In genomic region chr3:177960014-177960413, GRCh38 we compare ENCODE assay signal across 16 cellular contexts.
DNase-seq lines count a peak whose midpoint lies in the region.
"Had no signal": no experiment of that assay in that cellular context is flagged by ENCODE, and none has a peak within 500 bp of the region (broad histone marks: within the 10 kb centered on the region; RNA-seq: fewer than 3 reads in every experiment).

No MANE protein-coding gene starts in this region.

- H3K4me1 ChIP-seq in mesenchymal stem cell (ENCODE audit: control insufficient read depth, insufficient read depth, low read depth, low read length) = no peaks in the 10 kb centered on the region
- H3K4me1 ChIP-seq: right lobe of liver had no signal

- DNase-seq in AG20443 (ENCODE audit: low spot score) (peak; percentile 14), M059J (ENCODE audit: low read depth) (peak; percentile 62), cerebellar cortex (ENCODE audit: low spot score) (peak; percentile 36), mesenchymal stem cell (peak; percentile 49), NCI-H2227 treated with DMSO at 0.1 percent for 48 hours (lab: John Stamatoyannopoulos, UW) (no peak), NCI-H1048 (lab: John Stamatoyannopoulos, UW) (no peak), SK-N-DZ (ENCODE audit: low spot score) (no peak), dedifferentiated amniotic fluid mesenchymal stem cell (ENCODE audit: extremely low spot score) (no peak)
- DNase-seq: activated CD4-positive, alpha-beta T cell treated with anti-CD3 and anti-CD28 coated beads, Interleukin-2, amount 10 ng/mL, durations not matched to agents 24 days and 14 days; CD4-positive, alpha-beta memory T cell; central memory CD4-positive, alpha-beta T cell; DMS153; islet precursor cell; naive thymus-derived CD4-positive, alpha-beta T cell; ovary; right lobe of liver had no signal

- H2BK120ac ChIP-seq in mesenchymal stem cell (ENCODE audit: low read depth, low read length) = no peak overlapping the region

- no peak overlapping the region for H2BK15ac ChIP-seq in mesenchymal stem cell (ENCODE audit: low read depth, poor library complexity, severe bottlenecking)

- H3K36me3 ChIP-seq in mesenchymal stem cell (ENCODE audit: control insufficient read depth in 1 of 2, insufficient read depth in 2 of 2, low read depth in 1 of 2, low read length in 2 of 2) = no peaks in the 10 kb centered on the region
- H3K36me3 ChIP-seq: ovary, right lobe of liver had no signal

- no peak overlapping the region for H3K23ac ChIP-seq in mesenchymal stem cell (ENCODE audit: low read length in 2 of 2)

- no peak overlapping the region for H2AFZ ChIP-seq in mesenchymal stem cell (ENCODE audit: low read depth, low read length)

- no peak overlapping the region for H3K4me3 ChIP-seq in mesenchymal stem cell (ENCODE audit: insufficient read depth in 1 of 2, low read depth in 1 of 2, low read length in 2 of 2)
- H3K4me3 ChIP-seq: ovary, right lobe of liver had no signal

- H2AK5ac ChIP-seq in mesenchymal stem cell (ENCODE audit: low read length, severe bottlenecking) = no peak overlapping the region

- no peak overlapping the region for H2BK12ac ChIP-seq in mesenchymal stem cell (ENCODE audit: low read length in 2 of 2)

- no peak overlapping the region for H3K27ac ChIP-seq in mesenchymal stem cell (ENCODE audit: low read length, poor library complexity, severe bottlenecking)
- H3K27ac ChIP-seq: ovary, right lobe of liver had no signal

- no peak overlapping the region for H2BK5ac ChIP-seq in mesenchymal stem cell (ENCODE audit: low read depth, low read length, poor library complexity, severe bottlenecking)

- no peaks in the 10 kb centered on the region for H3K27me3 ChIP-seq in mesenchymal stem cell (ENCODE audit: control insufficient read depth in 1 of 2, insufficient read depth in 1 of 2, low read length in 2 of 2)
- H3K27me3 ChIP-seq: ovary, right lobe of liver had no signal

- no peak overlapping the region for H3K4me2 ChIP-seq in mesenchymal stem cell (ENCODE audit: low read length, poor library complexity, severe bottlenecking)

- H3K4ac ChIP-seq in mesenchymal stem cell (ENCODE audit: low read depth in 1 of 2, low read length in 2 of 2) = no peak overlapping the region

- H3K18ac ChIP-seq in mesenchymal stem cell (ENCODE audit: low read depth in 1 of 2, low read length in 2 of 2) = no peak overlapping the region

- H3K14ac ChIP-seq in mesenchymal stem cell (ENCODE audit: low read length in 2 of 2) = no peak overlapping the region

- no peaks in the 10 kb centered on the region for H3K9me3 ChIP-seq in mesenchymal stem cell (ENCODE audit: control insufficient read depth, low read length)
- H3K9me3 ChIP-seq: ovary, right lobe of liver had no signal

- no peak overlapping the region for H4K91ac ChIP-seq in mesenchymal stem cell (ENCODE audit: low read length)

- 31% methylated on average over 2 of the region's 2 CpGs for WGBS in mesenchymal stem cell

- no peak overlapping the region for H4K8ac ChIP-seq in mesenchymal stem cell (ENCODE audit: low read length)

- H3K79me1 ChIP-seq in mesenchymal stem cell (replicated peaks; ENCODE audit: low read length, poor library complexity, severe bottlenecking) = no peaks in the 10 kb centered on the region

- no peak overlapping the region for H3K9ac ChIP-seq in mesenchymal stem cell (ENCODE audit: low read length)

Comparison
In these comparisons a context has a peak if more than half of its experiments do, and no peak if none do; other contexts are left out.
1. DNase-seq: peak in AG20443 (single experiment), M059J (single experiment), cerebellar cortex (single experiment) and mesenchymal stem cell (single experiment); none in NCI-H2227 treated with DMSO at 0.1 percent for 48 hours (single experiment), NCI-H1048 (single experiment), SK-N-DZ (single experiment) and dedifferentiated amniotic fluid mesenchymal stem cell (single experiment).